Comparison of ENCODE assay signal across 1 cellular context in genomic region chr1:1424623-1425229, GRCh38.
TF ChIP-seq lines count a peak whose summit lies in the region.

No MANE protein-coding gene starts in this region.

TF ChIP-seq in HepG2, 621 proteins besides CTCF, POLR2A, EP300 and RAD21:
- TF ChIP-seq GFI1 (CRISPR knock-in tag; IDR thresholded peaks at IDR 0.05; ENCODE audit: borderline replicate concordance) (peak; percentile 60; the same call in 1 of the 2 replicates), MYNN (CRISPR knock-in tag; IDR thresholded peaks at IDR 0.05; ENCODE audit: low read depth) (no peak), KMT2B (CRISPR knock-in tag; IDR thresholded peaks at IDR 0.05) (no peak), SALL2 (CRISPR knock-in tag; IDR thresholded peaks at IDR 0.05) (0 out of 2 replicates have a peak, but pooled peaks have one; percentile 4), ZNF263 (CRISPR knock-in tag; IDR thresholded peaks at IDR 0.05) (peak; percentile 87), ZNF770 (CRISPR knock-in tag; IDR thresholded peaks at IDR 0.05) (peak; percentile 89), MAFK (conservative IDR thresholded peaks at IDR 0.05 in 1 of 2, IDR thresholded peaks at IDR 0.05 in 1 of 2; ENCODE audit: low read length in 2 of 2) (peak in 1 of 2 experiments; percentile 8; a peak in 1 of 4 replicates)
